Comparison of ENCODE assay signal across 13 cellular contexts in genomic region chr13:45178349-45179142, GRCh38. TPM values are rescaled to one million over a fixed set of nuclear protein-coding genes. Genes with fewer than 3 reads are reported as not detected.
DNase-seq lines count a peak whose midpoint lies in the region; ATAC-seq, FAIRE-seq and TF ChIP-seq lines count a peak whose summit lies in the region.
"Had no signal": no experiment of that assay in that cellular context is flagged by ENCODE, and none has a peak within 500 bp of the region (broad histone marks: within the 10 kb centered on the region; RNA-seq: fewer than 3 reads in every experiment).

No MANE protein-coding gene starts in this region.

- peak overlapping the region; percentile 57; the same call in 1 of the 2 replicates for H3K27ac ChIP-seq in Panc1 (ENCODE audit: low read length)
- H3K27ac ChIP-seq in endodermal cell (ENCODE audit: low read depth, low read length): no peak overlapping the region
- peak overlapping the region; percentile 90 for H3K27ac ChIP-seq in osteoblast (ENCODE audit: low read depth, low read length)
- H3K27ac ChIP-seq in pancreas: no peak overlapping the region
- H3K27ac ChIP-seq: HL-60, testis had no signal

- H2AFZ ChIP-seq in osteoblast (ENCODE audit: low read length): no peak overlapping the region

- DNase-seq in ELR (ENCODE audit: low read depth): peak; percentile 91
- no peak for DNase-seq in Panc1 (ENCODE audit: low read depth, low spot score)
- no peak for DNase-seq in endodermal cell
- peak; percentile 11 for DNase-seq in osteoblast (ENCODE audit: insufficient read length, low spot score, missing footprints)
- DNase-seq in NCI-H524 (lab: John Stamatoyannopoulos, UW): no peak
- DNase-seq in pancreas: no peak
- DNase-seq in activated naive CD4-positive, alpha-beta T cell treated with anti-CD3 and anti-CD28 coated beads for 36 hours: no peak
- DNase-seq: activated CD8-positive, alpha-beta memory T cell treated with anti-CD3 and anti-CD28 coated beads, Interleukin-2, amount 50 U/mL, for 4 hours; NCI-H1694; testis had no signal

- ATAC-seq in Panc1 (peak; percentile 75), pancreas (no peak), HG03175 (IDR thresholded peaks at IDR 0.05; ENCODE audit: unreplicated experiment) (no peak)

- H3K4me3 Mint-ChIP-seq in endodermal cell: no peak overlapping the region
- no peak overlapping the region for H3K4me3 Mint-ChIP-seq in activated naive CD4-positive, alpha-beta T cell treated with anti-CD3 and anti-CD28 coated beads for 36 hours

- in situ Hi-C loops in Panc1 (cut with HindIII; ENCODE audit: low pct_unique_long_range_greater_than_20kb, low sequenced_read_pairs): no loop called here

- H3K79me2 ChIP-seq in osteoblast (ENCODE audit: insufficient read depth, low read length): peaks cover 30% of the 10 kb centered on the region

- H3K27me3 Mint-ChIP-seq in endodermal cell (ENCODE audit: insufficient read depth): no peaks in the 10 kb centered on the region
- H3K27me3 Mint-ChIP-seq in activated naive CD4-positive, alpha-beta T cell treated with anti-CD3 and anti-CD28 coated beads for 36 hours (ENCODE audit: low read depth): no peaks in the 10 kb centered on the region

- intact Hi-C loops in Panc1 (cut with micrococcal nuclease; ENCODE audit: unreplicated experiment): no loop called here
- intact Hi-C loops in pancreas (cut with DNase I): no loop called here
- intact Hi-C loops in activated naive CD4-positive, alpha-beta T cell treated with anti-CD3 and anti-CD28 coated beads for 36 hours (cut with micrococcal nuclease): no loop called here

- POLR2A ChIA-PET in Panc1 (lab: Charles Lee): no interaction called here

- H3K4me1 ChIP-seq in Panc1 (ENCODE audit: control insufficient read depth, insufficient read depth, low read length): peaks cover 6% of the 10 kb centered on the region
- H3K4me1 ChIP-seq in endodermal cell (ENCODE audit: control insufficient read depth, insufficient read depth, low read length): no peaks in the 10 kb centered on the region
- H3K4me1 ChIP-seq in osteoblast (ENCODE audit: insufficient read depth, low read length): peaks cover 38% of the 10 kb centered on the region
- no peaks in the 10 kb centered on the region for H3K4me1 ChIP-seq in pancreas
- H3K4me1 ChIP-seq: testis had no signal

- no peak for FAIRE-seq in pancreas (lab: Jason Lieb, UNC)

- TF ChIP-seq CTCF in Panc1 (IDR thresholded peaks at IDR 0.05) (no peak), endodermal cell (conservative IDR thresholded peaks at IDR 0.05) (no peak), osteoblast (IDR thresholded peaks at IDR 0.05; ENCODE audit: extremely low read depth, low read depth, low read length) (no peak), pancreas (IDR thresholded peaks at IDR 0.05) (no peak)

- H3K4me1 Mint-ChIP-seq in endodermal cell: no peaks in the 10 kb centered on the region
- H3K4me1 Mint-ChIP-seq in activated naive CD4-positive, alpha-beta T cell treated with anti-CD3 and anti-CD28 coated beads for 36 hours (ENCODE audit: low read depth): peaks cover 33% of the 10 kb centered on the region

- no peaks in the 10 kb centered on the region for H3K27me3 ChIP-seq in Panc1 (ENCODE audit: control insufficient read depth, insufficient read depth, low read length)
- no peaks in the 10 kb centered on the region for H3K27me3 ChIP-seq in endodermal cell (ENCODE audit: control insufficient read depth, insufficient read depth, low read length, poor library complexity, severe bottlenecking)
- no peaks in the 10 kb centered on the region for H3K27me3 ChIP-seq in osteoblast (ENCODE audit: insufficient read depth, low read length)
- H3K27me3 ChIP-seq in pancreas: no peaks in the 10 kb centered on the region
- H3K27me3 ChIP-seq: testis had no signal

- no peak overlapping the region for H3K9ac ChIP-seq in endodermal cell (ENCODE audit: extremely low read depth, low read length, poor library complexity, severe bottlenecking)

- peak overlapping the region; percentile 62 for H3K4me2 ChIP-seq in osteoblast (ENCODE audit: insufficient read depth, low read length)

- H3K36me3 ChIP-seq in Panc1 (ENCODE audit: control insufficient read depth, insufficient read depth, low read length): no peaks in the 10 kb centered on the region
- peaks cover 6% of the 10 kb centered on the region for H3K36me3 ChIP-seq in endodermal cell (ENCODE audit: control insufficient read depth, insufficient read depth, low read length)
- H3K36me3 ChIP-seq in osteoblast (ENCODE audit: insufficient read depth, low read length): no peaks in the 10 kb centered on the region
- no peaks in the 10 kb centered on the region for H3K36me3 ChIP-seq in pancreas

- WGBS in endodermal cell (ENCODE audit: insufficient coverage in 1 of 2, insufficient read length in 1 of 2), 2 experiments: 96 to 100% methylated on average over 1 to 2 of the region's 3 CpGs
- 87 to 90% methylated on average over 3 of the region's 3 CpGs for WGBS in pancreas, 2 donors

- BruUV-seq in Panc1 (replicated peaks; lab: Mats Ljungman, UMichigan): no TSS peak

- peak overlapping the region; percentile 42 for H3K27ac Mint-ChIP-seq in endodermal cell
- no peak overlapping the region for H3K27ac Mint-ChIP-seq in activated naive CD4-positive, alpha-beta T cell treated with anti-CD3 and anti-CD28 coated beads for 36 hours

- H3K9me3 ChIP-seq in Panc1 (ENCODE audit: control insufficient read depth, insufficient read depth, low read depth, low read length) (no peaks in the 10 kb centered on the region), endodermal cell (ENCODE audit: control insufficient read depth, low read length) (no peaks in the 10 kb centered on the region), osteoblast (ENCODE audit: low read depth, low read length) (no peaks in the 10 kb centered on the region), pancreas (no peaks in the 10 kb centered on the region)
- H3K9me3 ChIP-seq: testis had no signal

- H3K9me3 Mint-ChIP-seq in endodermal cell: no peaks in the 10 kb centered on the region
- H3K9me3 Mint-ChIP-seq in activated naive CD4-positive, alpha-beta T cell treated with anti-CD3 and anti-CD28 coated beads for 36 hours: no peaks in the 10 kb centered on the region

- peaks cover 5% of the 10 kb centered on the region for H3K36me3 Mint-ChIP-seq in endodermal cell (ENCODE audit: low read depth)
- H3K36me3 Mint-ChIP-seq in activated naive CD4-positive, alpha-beta T cell treated with anti-CD3 and anti-CD28 coated beads for 36 hours (ENCODE audit: low read depth): peaks cover 17% of the 10 kb centered on the region

- no peaks in the 10 kb centered on the region for H4K20me1 ChIP-seq in osteoblast (ENCODE audit: insufficient read depth, low read length)

- H3K4me3 ChIP-seq in Panc1 (ENCODE audit: low read depth in 2 of 2, low read length in 2 of 2) (no peak overlapping the region), endodermal cell (ENCODE audit: low read length) (no peak overlapping the region), osteoblast (ENCODE audit: insufficient read depth, low read length) (peak overlapping the region; percentile 8), pancreas (no peak overlapping the region)
- H3K4me3 ChIP-seq: lung, testis had no signal

- CTCF ChIA-PET in Panc1 (lab: Charles Lee): no interaction called here
- CTCF ChIA-PET in activated naive CD4-positive, alpha-beta T cell treated with anti-CD3 and anti-CD28 coated beads for 36 hours (lab: Charles Lee): interaction anchor here (1.3 to 1.5 kb wide), 2 partner anchors 14 to 205 kb away, joined by 3 to 5 read pairs; no protein-coding TSS in a partner anchor

RNA-seq across cellular contexts. Expression of gene KCTD4, which starts 22.3 kb away (rescaled TPM):
- total RNA-seq in Panc1 (2021; ENCODE audit: unreplicated experiment): not detected
- polyA plus RNA-seq in Panc1 (2012; ENCODE audit: insufficient read length): not detected
- total RNA-seq in endodermal cell: not detected
- not detected for polyA plus RNA-seq in endodermal cell (2013, experiment 1 of 2)
- not detected for polyA plus RNA-seq in endodermal cell (2013, experiment 2 of 2)
- under 0.01 TPM in 2 replicates for total RNA-seq in osteoblast
- under 1 TPM in 4 of 6 donors, not detected in 2; 0.09 to 0.21 (median 0.15) TPM for total RNA-seq in pancreas
- under 1 TPM; 0.11 to 0.28 TPM for polyA plus RNA-seq in pancreas
- not detected for total RNA-seq in activated naive CD4-positive, alpha-beta T cell treated with anti-CD3 and anti-CD28 coated beads for 36 hours
- total RNA-seq: lung, testis had no signal
- polyA plus RNA-seq: lung had no signal

RNA-seq across cellular contexts. Expression of gene GTF2F2, which starts 58.2 kb away (rescaled TPM):
- total RNA-seq in Panc1 (2021; ENCODE audit: unreplicated experiment) (21.7 TPM), endodermal cell (10 to 100 TPM; 27.0 to 27.4 TPM), osteoblast (19.9 and 23.6 TPM in 2 replicates), pancreas (1 to 10 TPM; 6.0 to 8.6 (median 7.7) TPM)
- polyA plus RNA-seq in Panc1 (2012; ENCODE audit: insufficient read length): 10.0 TPM
- 31.8 TPM for polyA plus RNA-seq in endodermal cell (2013, experiment 1 of 2)
- polyA plus RNA-seq in endodermal cell (2013, experiment 2 of 2): 32.7 TPM
- polyA plus RNA-seq in pancreas: 1 to 10 TPM; 7.1 to 8.2 TPM
- 10 to 100 TPM; 21.3 to 22.4 TPM for total RNA-seq in activated naive CD4-positive, alpha-beta T cell treated with anti-CD3 and anti-CD28 coated beads for 36 hours

Comparison
In these comparisons a context has a peak if more than half of its experiments do, and no peak if none do; other contexts are left out.
1. DNase-seq: peak in ELR (single experiment) and osteoblast (single experiment); none in Panc1 (single experiment), endodermal cell (single experiment), NCI-H524 (0 of 2), pancreas (0 of 6) and activated naive CD4-positive, alpha-beta T cell treated with anti-CD3 and anti-CD28 coated beads for 36 hours (single experiment).
2. H3K27ac ChIP-seq: peak in Panc1 (single experiment) and osteoblast (single experiment); none in endodermal cell (single experiment) and pancreas (0 of 4).